ENCODE assay signal across 4 cellular contexts in the genomic region with DNA sequence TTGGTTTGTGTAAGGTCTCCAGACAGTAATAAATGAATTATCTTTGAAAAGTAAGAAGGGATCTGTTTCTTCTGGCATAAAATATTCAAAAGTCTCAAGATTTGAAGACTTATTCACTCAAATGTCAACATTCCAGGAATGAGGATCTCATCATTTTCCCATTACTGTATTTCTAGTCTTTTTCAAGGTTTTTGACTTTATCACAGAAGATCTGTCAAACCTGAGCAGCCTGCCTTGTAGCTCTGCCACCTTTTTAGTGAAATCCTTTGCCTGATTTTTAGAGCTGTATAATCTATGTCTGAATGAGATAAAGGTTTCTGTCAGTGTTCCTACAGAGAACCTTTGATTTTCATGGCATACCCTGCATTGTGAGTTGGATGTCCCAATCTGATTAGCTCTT. TPM values are rescaled to one million over a fixed set of nuclear protein-coding genes. Genes with fewer than 3 reads are reported as not detected.
"Had no signal": no experiment of that assay in that cellular context is flagged by ENCODE, and none has a peak within 500 bp of the region (broad histone marks: within the 10 kb centered on the region; RNA-seq: fewer than 3 reads in every experiment).

No MANE protein-coding gene starts in this region.

- DNase-seq: GDM1, GF-D8 had no signal

- ATAC-seq: GM12878 had no signal

- H3K4me3 ChIP-seq: GM12878 had no signal

RNA-seq across cellular contexts. Expression of a gene that starts 4.0 kb away (rescaled TPM):
- total RNA-seq: G401, GM12878 had no signal
- polyA plus RNA-seq: GM12878 had no signal

RNA-seq across cellular contexts. Expression of a gene that starts 21.0 kb away (rescaled TPM):
- total RNA-seq: G401, GM12878 had no signal
- polyA plus RNA-seq: GM12878 had no signal

RNA-seq across cellular contexts. Expression of a gene that starts 23.9 kb away (rescaled TPM):
- total RNA-seq: G401, GM12878 had no signal
- polyA plus RNA-seq: GM12878 had no signal

RNA-seq across cellular contexts. Expression of a gene that starts 55.4 kb away (rescaled TPM):
- total RNA-seq: G401, GM12878 had no signal
- polyA plus RNA-seq: GM12878 had no signal

RNA-seq across cellular contexts. Expression of a gene that starts 56.6 kb away (rescaled TPM):
- total RNA-seq: G401, GM12878 had no signal
- polyA plus RNA-seq: GM12878 had no signal
